Comparison of ENCODE assay signal across 20 cellular contexts in genomic region chr9:95446984-95447383, GRCh38.
DNase-seq lines count a peak whose midpoint lies in the region; ATAC-seq, FAIRE-seq and TF ChIP-seq lines count a peak whose summit lies in the region.
"Had no signal": no experiment of that assay in that cellular context is flagged by ENCODE, and none has a peak within 500 bp of the region (broad histone marks: within the 10 kb centered on the region; RNA-seq: fewer than 3 reads in every experiment).

No MANE protein-coding gene starts in this region.

- H2BK15ac ChIP-seq in mesendoderm (replicated peaks; ENCODE audit: low read depth) = no peak overlapping the region

- no peaks in the 10 kb centered on the region for H3K9me3 ChIP-seq in cardiac muscle cell (ENCODE audit: low read depth)
- no peaks in the 10 kb centered on the region for H3K9me3 ChIP-seq in heart left ventricle
- H3K9me3 ChIP-seq: A549 had no signal

- H3K4me3 Mint-ChIP-seq in stimulated activated effector memory CD8-positive, alpha-beta T cell treated with anti-CD3 and anti-CD28 coated beads, Interleukin-12 subunit alpha, Interleukin-12 subunit beta, amount 100 ng/mL, for 72 hours = no peak overlapping the region
- H3K4me3 Mint-ChIP-seq: CD8-positive, alpha-beta T cell; GM23338; IgD-negative memory B cell had no signal

- peak overlapping the region; percentile 63 for H3K18ac ChIP-seq in mesendoderm (ENCODE audit: low read length)

- H3K9me3 Mint-ChIP-seq in stimulated activated effector memory CD8-positive, alpha-beta T cell treated with anti-CD3 and anti-CD28 coated beads, Interleukin-12 subunit alpha, Interleukin-12 subunit beta, amount 100 ng/mL, for 72 hours = no peaks in the 10 kb centered on the region
- H3K9me3 Mint-ChIP-seq: CD8-positive, alpha-beta T cell; GM23338; H9; IgD-negative memory B cell had no signal

- peaks cover 33% of the 10 kb centered on the region for H3K4me1 ChIP-seq in cardiac muscle cell (ENCODE audit: low read depth)
- peaks cover 0 to 12% (median 0%) of the 10 kb centered on the region in 12 donors for H3K4me1 ChIP-seq in heart left ventricle
- H3K4me1 ChIP-seq in mesendoderm (ENCODE audit: control insufficient read depth, low read depth, low read length) = peaks cover 25% of the 10 kb centered on the region
- H3K4me1 ChIP-seq: A549 had no signal

- no peak overlapping the region for H3K56ac ChIP-seq in mesendoderm (ENCODE audit: low read length)

- H2BK120ac ChIP-seq in mesendoderm (ENCODE audit: low read depth, low read length) = peak overlapping the region; percentile 52

- intact Hi-C loops in heart left ventricle (cut with DNase I) = no loop called here

- TF ChIP-seq POLR2A in heart left ventricle (IDR thresholded peaks at IDR 0.05) = no peak

- peak overlapping the region; percentile 64 for H3K27ac Mint-ChIP-seq in stimulated activated effector memory CD8-positive, alpha-beta T cell treated with anti-CD3 and anti-CD28 coated beads, Interleukin-12 subunit alpha, Interleukin-12 subunit beta, amount 100 ng/mL, for 72 hours
- H3K27ac Mint-ChIP-seq: CD8-positive, alpha-beta T cell; GM23338; IgD-negative memory B cell had no signal

- TF ChIP-seq CTCF in cardiac muscle cell (IDR thresholded peaks at IDR 0.05; ENCODE audit: low read depth, low read length) (no peak), heart left ventricle (IDR thresholded peaks at IDR 0.05) (no peak)

- H3K4me2 ChIP-seq in mesendoderm (ENCODE audit: low read length) = no peak overlapping the region
- H3K4me2 ChIP-seq: A549, GM23338 had no signal

- H3K36me3 ChIP-seq in cardiac muscle cell = peaks cover 23% of the 10 kb centered on the region
- H3K36me3 ChIP-seq in heart left ventricle = peaks cover 0 to 79% (median 46%) of the 10 kb centered on the region in 9 donors
- peaks cover 14% of the 10 kb centered on the region for H3K36me3 ChIP-seq in mesendoderm (ENCODE audit: control insufficient read depth, insufficient read depth, low read length)

- no peak overlapping the region for H4K5ac ChIP-seq in mesendoderm (ENCODE audit: low read length)

- DNase-seq in cardiac muscle cell (ENCODE audit: low read depth in 1 of 2, low spot score in 1 of 2) (no peak), heart left ventricle (no peak), mesendoderm (no peak), GM19239 (ENCODE audit: insufficient read length, low spot score) (no peak), NCI-H1092 (lab: John Stamatoyannopoulos, UW) (no peak)
- DNase-seq in stimulated activated effector memory CD8-positive, alpha-beta T cell treated with anti-CD3 and anti-CD28 coated beads, Interleukin-12 subunit alpha, Interleukin-12 subunit beta, amount 100 ng/mL, for 72 hours (ENCODE audit: low spot score in 2 of 2) = no peak
- no peak for DNase-seq in activated CD8-positive, alpha-beta memory T cell treated with anti-CD3 and anti-CD28 coated beads for 24 hours
- DNase-seq: AML-193; Calu3; CD8-positive, alpha-beta T cell; DMS79 treated with DMSO at 0.1 percent for 48 hours; H9; KBM-7 had no signal

- no peak overlapping the region for H2AK5ac ChIP-seq in mesendoderm (ENCODE audit: low read length)

- H3K4me1 Mint-ChIP-seq in stimulated activated effector memory CD8-positive, alpha-beta T cell treated with anti-CD3 and anti-CD28 coated beads, Interleukin-12 subunit alpha, Interleukin-12 subunit beta, amount 100 ng/mL, for 72 hours = no peaks in the 10 kb centered on the region
- H3K4me1 Mint-ChIP-seq: IgD-negative memory B cell had no signal

- no peak overlapping the region for H2BK5ac ChIP-seq in mesendoderm (ENCODE audit: low read length)

- no peak overlapping the region for H3K9ac ChIP-seq in mesendoderm (ENCODE audit: low read length)

- no peaks in the 10 kb centered on the region for H3K79me2 ChIP-seq in mesendoderm (ENCODE audit: control insufficient read depth, insufficient read depth, low read length)

- peaks cover 42% of the 10 kb centered on the region for H3K36me3 Mint-ChIP-seq in stimulated activated effector memory CD8-positive, alpha-beta T cell treated with anti-CD3 and anti-CD28 coated beads, Interleukin-12 subunit alpha, Interleukin-12 subunit beta, amount 100 ng/mL, for 72 hours

- H3K27ac ChIP-seq in cardiac muscle cell (peak overlapping the region; percentile 93), heart left ventricle (no peak overlapping the region), mesendoderm (ENCODE audit: low read depth, low read length) (no peak overlapping the region)
- H3K27ac ChIP-seq: 22Rv1, A549 had no signal

- H3K27me3 ChIP-seq in cardiac muscle cell (no peaks in the 10 kb centered on the region), heart left ventricle (no peaks in the 10 kb centered on the region), mesendoderm (ENCODE audit: insufficient read depth, low read length, poor library complexity) (no peaks in the 10 kb centered on the region)

- WGBS in heart left ventricle, 4 donors = 96 to 100% (median 97%) methylated on average over 8 to 26 of the region's 26 CpGs
- no CpG with 5 or more reads among the region's 26 CpGs for WGBS in mesendoderm (ENCODE audit: extremely low coverage, insufficient coverage, low lambda C conversion rate)

- no peak overlapping the region for H3K23ac ChIP-seq in mesendoderm (ENCODE audit: low read length)

- H3K4ac ChIP-seq in mesendoderm (ENCODE audit: low read depth, low read length) = peak overlapping the region; percentile 89

- no peak for FAIRE-seq in GM19239 (lab: Jason Lieb, UNC)
- FAIRE-seq: A549, GM12878, HepG2, HTR-8/SVneo had no signal

- H4K8ac ChIP-seq in mesendoderm (ENCODE audit: low read depth, low read length) = no peak overlapping the region

- no peak for ATAC-seq in heart left ventricle
- ATAC-seq in stimulated activated effector memory CD8-positive, alpha-beta T cell treated with anti-CD3 and anti-CD28 coated beads, Interleukin-12 subunit alpha, Interleukin-12 subunit beta, amount 100 ng/mL, for 72 hours = no peak
- ATAC-seq: CD8-positive, alpha-beta T cell; HepG2 had no signal

- H3K79me1 ChIP-seq in mesendoderm (ENCODE audit: low read length) = peaks cover 3% of the 10 kb centered on the region

- H3K4me3 ChIP-seq in cardiac muscle cell = no peak overlapping the region
- H3K4me3 ChIP-seq in heart left ventricle = no peak overlapping the region
- H3K4me3 ChIP-seq in mesendoderm (ENCODE audit: low read length) = no peak overlapping the region
- H3K4me3 ChIP-seq: A549, GM12878, GM23338 had no signal
